Comparison of ENCODE assay signal across 12 cellular contexts in the genomic region with DNA sequence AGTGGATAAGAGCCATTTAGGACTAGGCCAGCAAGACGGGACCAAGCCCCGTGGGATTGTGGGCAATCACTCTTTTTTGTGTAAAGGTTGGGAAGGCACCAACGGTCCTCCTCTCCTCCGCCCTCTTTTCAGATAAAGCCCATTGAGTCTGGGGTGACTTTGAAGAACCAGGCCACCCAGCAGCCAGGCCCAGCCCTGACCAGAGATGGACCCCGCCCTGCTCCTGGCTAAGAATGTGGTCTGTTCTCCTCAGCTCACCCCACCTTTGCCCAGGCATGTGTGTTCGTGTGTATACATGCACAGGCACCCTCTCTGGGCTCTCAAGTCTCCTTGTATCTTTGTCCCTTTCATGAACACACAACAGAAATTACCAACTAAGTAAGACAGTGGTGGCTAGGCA. TPM values are rescaled to one million over a fixed set of nuclear protein-coding genes. Genes with fewer than 3 reads are reported as not detected.
DNase-seq lines count a peak whose midpoint lies in the region; ATAC-seq, FAIRE-seq and TF ChIP-seq lines count a peak whose summit lies in the region.
"Had no signal": no experiment of that assay in that cellular context is flagged by ENCODE, and none has a peak within 500 bp of the region (broad histone marks: within the 10 kb centered on the region; RNA-seq: fewer than 3 reads in every experiment).

No MANE protein-coding gene starts in this region.

- no peak overlapping the region for H2AFZ ChIP-seq in trophoblast cell (ENCODE audit: insufficient read depth, low read length, poor library complexity)

- H2BK5ac ChIP-seq in trophoblast cell (ENCODE audit: low read depth, low read length, poor library complexity), result peak overlapping the region; percentile 91

- peak overlapping the region; percentile 71 for H3K4ac ChIP-seq in trophoblast cell (ENCODE audit: low read depth, low read length)

- H4K8ac ChIP-seq in trophoblast cell (ENCODE audit: low read depth, low read length), result peak overlapping the region; percentile 5

- FAIRE-seq in RCC 7860 (lab: Jason Lieb, UNC), result no peak

- H3K36me3 Mint-ChIP-seq in HFFc6 (ENCODE audit: low read depth), result peaks cover 44% of the 10 kb centered on the region
- H3K36me3 Mint-ChIP-seq: immature natural killer cell, T-cell had no signal

- no peak for DNase-seq in HFFc6
- DNase-seq in epithelial cell of esophagus (ENCODE audit: low read depth), result peak; percentile 94
- no peak for DNase-seq in trophoblast cell
- DNase-seq in RCC 7860 (ENCODE audit: low spot score), result no peak
- DNase-seq: activated T-cell treated with anti-CD3 and anti-CD28 coated beads, Interleukin-2, amount 50 U/mL, for 48 hours; immature natural killer cell; NCI-H2107; stimulated activated CD4-positive, alpha-beta T cell treated with anti-CD3 and anti-CD28 coated beads, Interleukin-15, amount 100 ng/mL, for 24 hours; T-cell had no signal

- H3K27ac ChIP-seq in trophoblast cell (ENCODE audit: low read depth, low read length), result peak overlapping the region; percentile 90

- peak overlapping the region; percentile 6 for H2AK5ac ChIP-seq in trophoblast cell (ENCODE audit: low read length)

- ATAC-seq in GM18870 (IDR thresholded peaks at IDR 0.05; ENCODE audit: unreplicated experiment) (no peak), HG02870 (IDR thresholded peaks at IDR 0.05; ENCODE audit: unreplicated experiment) (no peak)
- ATAC-seq: T-cell had no signal

- H3K79me2 ChIP-seq in trophoblast cell (ENCODE audit: control insufficient read depth, insufficient read depth, low read length, poor library complexity), result peaks cover 41% of the 10 kb centered on the region

- H3K4me2 ChIP-seq in trophoblast cell (ENCODE audit: low read length), result no peak overlapping the region

- no CpG with 5 or more reads among the region's 6 CpGs for WGBS in trophoblast cell (ENCODE audit: extremely low coverage, insufficient coverage, insufficient read length)

- H3K14ac ChIP-seq in trophoblast cell (ENCODE audit: low read length), result peak overlapping the region; percentile 45

- TF ChIP-seq CTCF in HFFc6 (IDR thresholded peaks at IDR 0.05), result no peak
- TF ChIP-seq CTCF in epithelial cell of esophagus (IDR thresholded peaks at IDR 0.05; ENCODE audit: insufficient read depth, low read depth, low read length, missing control alignments), result no peak

- H4K91ac ChIP-seq in trophoblast cell (ENCODE audit: low read depth, low read length), result peak overlapping the region; percentile 89

- H3K4me3 ChIP-seq in epithelial cell of esophagus (ENCODE audit: low read length) (no peak overlapping the region), trophoblast cell (ENCODE audit: low read depth, low read length) (no peak overlapping the region)

- peak overlapping the region; percentile 22 for H3K4me3 Mint-ChIP-seq in HFFc6
- H3K4me3 Mint-ChIP-seq: immature natural killer cell, T-cell had no signal

- H4K12ac ChIP-seq in trophoblast cell (ENCODE audit: low read depth, low read length), result no peak overlapping the region

- H3K23ac ChIP-seq in trophoblast cell (ENCODE audit: low read length), result no peak overlapping the region

- H3K9ac ChIP-seq in trophoblast cell (ENCODE audit: low read length), result no peak overlapping the region

- peaks cover 3% of the 10 kb centered on the region for H3K27me3 Mint-ChIP-seq in HFFc6 (ENCODE audit: insufficient read depth)
- H3K27me3 Mint-ChIP-seq: T-cell had no signal

- H3K18ac ChIP-seq in trophoblast cell (ENCODE audit: low read length), result peak overlapping the region; percentile 67

- H3K4me1 Mint-ChIP-seq in HFFc6 (ENCODE audit: low read depth), result peaks cover 91% of the 10 kb centered on the region
- H3K4me1 Mint-ChIP-seq: immature natural killer cell had no signal

- no peaks in the 10 kb centered on the region for H3K9me3 Mint-ChIP-seq in HFFc6
- H3K9me3 Mint-ChIP-seq: immature natural killer cell, T-cell had no signal

- H3K27ac Mint-ChIP-seq in HFFc6, result peak overlapping the region; percentile 99
- H3K27ac Mint-ChIP-seq: immature natural killer cell, T-cell had no signal

- no peaks in the 10 kb centered on the region for H3K27me3 ChIP-seq in trophoblast cell (ENCODE audit: insufficient read depth, low read length)

- peaks cover 19 to 27% of the 10 kb centered on the region in 2 experiments for H3K36me3 ChIP-seq in trophoblast cell (ENCODE audit: control insufficient read depth in 1 of 2, insufficient read depth in 2 of 2, low read length in 2 of 2)

- H3K9me3 ChIP-seq in trophoblast cell (ENCODE audit: insufficient read depth, low read depth, low read length), result no peaks in the 10 kb centered on the region

- H3K79me1 ChIP-seq in trophoblast cell (ENCODE audit: low read length), result peaks cover 52% of the 10 kb centered on the region

- H2BK12ac ChIP-seq in trophoblast cell (ENCODE audit: low read length), result peak overlapping the region; percentile 58

- no peak overlapping the region for H2BK120ac ChIP-seq in trophoblast cell (ENCODE audit: insufficient read depth, low read length, poor library complexity)

- peaks cover 67 to 73% of the 10 kb centered on the region in 2 experiments for H3K4me1 ChIP-seq in trophoblast cell (ENCODE audit: control insufficient read depth in 1 of 2, insufficient read depth in 2 of 2, low read length in 2 of 2)

RNA-seq across cellular contexts. Expression of a gene that starts 9.1 kb away (rescaled TPM):
- total RNA-seq in HFFc6 (2021; fragmentation: NEBNext Ultra II Directional; extraction: Animal tissue kit (Norgen Biotek cat#: 25700)), result 100 to 1,000 TPM; 122 to 146 (median 135) TPM
- polyA plus RNA-seq in trophoblast cell (2013), result 89.9 and 90.3 TPM in 2 replicates

RNA-seq across cellular contexts. Expression of a gene that starts 23.9 kb away (rescaled TPM):
- total RNA-seq in HFFc6 (2021; fragmentation: NEBNext Ultra II Directional; extraction: Animal tissue kit (Norgen Biotek cat#: 25700)), result 10 to 100 TPM; 22.9 to 34.1 (median 27.6) TPM
- polyA plus RNA-seq in trophoblast cell (2013), result 14.7 and 15.0 TPM in 2 replicates

RNA-seq across cellular contexts. Expression of a gene that starts 31.0 kb away (rescaled TPM):
- not detected for total RNA-seq in HFFc6 (2021; fragmentation: NEBNext Ultra II Directional; extraction: Animal tissue kit (Norgen Biotek cat#: 25700))
- 0.10 and 0.12 TPM in 2 replicates for polyA plus RNA-seq in trophoblast cell (2013)
- total RNA-seq: T-cell had no signal
- polyA plus RNA-seq: immature natural killer cell had no signal

RNA-seq across cellular contexts. Expression of a gene that starts 32.4 kb away (rescaled TPM):
- not detected for total RNA-seq in HFFc6 (2021; fragmentation: NEBNext Ultra II Directional; extraction: Animal tissue kit (Norgen Biotek cat#: 25700))
- polyA plus RNA-seq in trophoblast cell (2013), result not detected in 2 replicates
- total RNA-seq: dermis microvascular lymphatic vessel endothelial cell had no signal
- polyA plus RNA-seq: immature natural killer cell had no signal

RNA-seq across cellular contexts. Expression of a gene that starts 39.0 kb away (rescaled TPM):
- not detected for total RNA-seq in HFFc6 (2021; fragmentation: NEBNext Ultra II Directional; extraction: Animal tissue kit (Norgen Biotek cat#: 25700))
- polyA plus RNA-seq in trophoblast cell (2013), result not detected in 2 replicates
- total RNA-seq: dermis microvascular lymphatic vessel endothelial cell had no signal
